In genomic region chr1:23177438-23178380, GRCh38 we compare ENCODE assay signal across 8 cellular contexts. TPM values are rescaled to one million over a fixed set of nuclear protein-coding genes. Genes with fewer than 3 reads are reported as not detected.
A peak's percentile ranks its signal among the peaks of the same experiment; 100 is the strongest.
DNase-seq lines count a peak whose midpoint lies in the region; ATAC-seq and TF ChIP-seq lines count a peak whose summit lies in the region.

No MANE protein-coding gene starts in this region.

- H3K9me3 ChIP-seq in neural cell (ENCODE audit: low read length) (no peaks in the 10 kb centered on the region), tibial nerve (no peaks in the 10 kb centered on the region)

- H3K9ac ChIP-seq in neural cell (ENCODE audit: low read length), result peak overlapping the region; percentile 72

- 0 to 1% methylated on average over 18 to 56 of the region's 62 CpGs for WGBS in tibial nerve, 2 donors

- H3K9me2 ChIP-seq in neural cell (ENCODE audit: insufficient read depth, low read length), result no peaks in the 10 kb centered on the region

- H3K27ac ChIP-seq in ACC112 (ENCODE audit: low read depth, low read length) (peak overlapping the region; percentile 68), foreskin keratinocyte (peak overlapping the region; percentile 51), neural cell (ENCODE audit: low read length) (peak overlapping the region; percentile 35), tibial nerve (peak overlapping the region; percentile 62 to 93 (median 80))

- TF ChIP-seq RAD21 in neural cell (conservative IDR thresholded peaks at IDR 0.05), result peak; percentile 20

- H3K4me3 ChIP-seq in ACC112 (ENCODE audit: low read depth, low read length) (peak overlapping the region; percentile 83), neural cell (ENCODE audit: low read length) (peak overlapping the region; percentile 66), tibial nerve (peak overlapping the region; percentile 43 to 76 (median 60))

- TF ChIP-seq EP300 in neural cell (conservative IDR thresholded peaks at IDR 0.05; ENCODE audit: poor library complexity, severe bottlenecking), result peak; percentile 46
- TF ChIP-seq EP300 in tibial nerve (IDR thresholded peaks at IDR 0.05), result peak in 1 of 2 donors; percentile 30

- no peak for TF ChIP-seq POLR2A in tibial nerve (IDR thresholded peaks at IDR 0.05)

- TF ChIP-seq CTCF in foreskin keratinocyte (conservative IDR thresholded peaks at IDR 0.05) (peak; percentile 40), neural cell (IDR thresholded peaks at IDR 0.05; ENCODE audit: poor library complexity, severe bottlenecking) (peak; percentile 46), tibial nerve (IDR thresholded peaks at IDR 0.05) (peak in 2 of 5 experiments; percentile 58 to 72)

- H3K36me3 ChIP-seq in ACC112 (ENCODE audit: insufficient read depth, low read length) (no peaks in the 10 kb centered on the region), neural cell (ENCODE audit: insufficient read depth, low read length) (no peaks in the 10 kb centered on the region), tibial nerve (no peaks in the 10 kb centered on the region)

- H3K79me2 ChIP-seq in ACC112 (ENCODE audit: control insufficient read depth, insufficient read depth, low read length, unreplicated experiment) (no peaks in the 10 kb centered on the region), neural cell (replicated peaks; ENCODE audit: insufficient read depth, low read length) (no peaks in the 10 kb centered on the region)

- H2AFZ ChIP-seq in ACC112 (ENCODE audit: low read length, unreplicated experiment), result peak overlapping the region; percentile 91
- H2AFZ ChIP-seq in neural cell (ENCODE audit: low read depth, low read length), result peak overlapping the region; percentile 53

- H3K27me3 ChIP-seq in ACC112 (ENCODE audit: insufficient read depth, low read length) (no peaks in the 10 kb centered on the region), foreskin keratinocyte (no peaks in the 10 kb centered on the region), neural cell (ENCODE audit: insufficient read depth, low read depth, low read length) (no peaks in the 10 kb centered on the region), tibial nerve (no peaks in the 10 kb centered on the region)

- H3K4me2 ChIP-seq in neural cell (ENCODE audit: low read length), result peak overlapping the region; percentile 32

- H3K4me1 ChIP-seq in ACC112 (ENCODE audit: control insufficient read depth, insufficient read depth, low read length, unreplicated experiment) (peaks cover 23% of the 10 kb centered on the region), foreskin keratinocyte (peaks cover 6% of the 10 kb centered on the region), tibial nerve (peaks cover 0 to 20% (median 7%) of the 10 kb centered on the region in 4 donors)

- no peaks in the 10 kb centered on the region for H3F3A ChIP-seq in neural cell (ENCODE audit: insufficient read depth, low read length, poor library complexity, severe bottlenecking)

- DNase-seq in RPMI7951 (ENCODE audit: low read depth), result peak; percentile 87
- DNase-seq in activated naive CD4-positive, alpha-beta T cell (lab: John Stamatoyannopoulos, UW), result peak in 3 of 4 experiments; percentile 6 to 33 (median 12)
- DNase-seq in foreskin keratinocyte, result no peak
- DNase-seq in tibial nerve (ENCODE audit: low spot score in 2 of 2), result peak in 1 of 2 donors; percentile 27

- H4K20me1 ChIP-seq in neural cell (ENCODE audit: insufficient read depth), result no peaks in the 10 kb centered on the region

- ATAC-seq in GM18502 (IDR thresholded peaks at IDR 0.05; ENCODE audit: poor library complexity, unreplicated experiment), result peak; percentile 65
- peak; percentile 53 for ATAC-seq in HG03439 (IDR thresholded peaks at IDR 0.05; ENCODE audit: unreplicated experiment)
- ATAC-seq in foreskin keratinocyte, result peak; percentile 76

TF ChIP-seq in neural cell, 6 proteins besides CTCF, POLR2A, EP300 and RAD21:
- TF ChIP-seq POLR2AphosphoS5 (IDR thresholded peaks at IDR 0.05), result peak; percentile 30
- peak; percentile 39 for TF ChIP-seq SMC3 (conservative IDR thresholded peaks at IDR 0.05; ENCODE audit: poor library complexity)
- TF ChIP-seq, protein P1, sequence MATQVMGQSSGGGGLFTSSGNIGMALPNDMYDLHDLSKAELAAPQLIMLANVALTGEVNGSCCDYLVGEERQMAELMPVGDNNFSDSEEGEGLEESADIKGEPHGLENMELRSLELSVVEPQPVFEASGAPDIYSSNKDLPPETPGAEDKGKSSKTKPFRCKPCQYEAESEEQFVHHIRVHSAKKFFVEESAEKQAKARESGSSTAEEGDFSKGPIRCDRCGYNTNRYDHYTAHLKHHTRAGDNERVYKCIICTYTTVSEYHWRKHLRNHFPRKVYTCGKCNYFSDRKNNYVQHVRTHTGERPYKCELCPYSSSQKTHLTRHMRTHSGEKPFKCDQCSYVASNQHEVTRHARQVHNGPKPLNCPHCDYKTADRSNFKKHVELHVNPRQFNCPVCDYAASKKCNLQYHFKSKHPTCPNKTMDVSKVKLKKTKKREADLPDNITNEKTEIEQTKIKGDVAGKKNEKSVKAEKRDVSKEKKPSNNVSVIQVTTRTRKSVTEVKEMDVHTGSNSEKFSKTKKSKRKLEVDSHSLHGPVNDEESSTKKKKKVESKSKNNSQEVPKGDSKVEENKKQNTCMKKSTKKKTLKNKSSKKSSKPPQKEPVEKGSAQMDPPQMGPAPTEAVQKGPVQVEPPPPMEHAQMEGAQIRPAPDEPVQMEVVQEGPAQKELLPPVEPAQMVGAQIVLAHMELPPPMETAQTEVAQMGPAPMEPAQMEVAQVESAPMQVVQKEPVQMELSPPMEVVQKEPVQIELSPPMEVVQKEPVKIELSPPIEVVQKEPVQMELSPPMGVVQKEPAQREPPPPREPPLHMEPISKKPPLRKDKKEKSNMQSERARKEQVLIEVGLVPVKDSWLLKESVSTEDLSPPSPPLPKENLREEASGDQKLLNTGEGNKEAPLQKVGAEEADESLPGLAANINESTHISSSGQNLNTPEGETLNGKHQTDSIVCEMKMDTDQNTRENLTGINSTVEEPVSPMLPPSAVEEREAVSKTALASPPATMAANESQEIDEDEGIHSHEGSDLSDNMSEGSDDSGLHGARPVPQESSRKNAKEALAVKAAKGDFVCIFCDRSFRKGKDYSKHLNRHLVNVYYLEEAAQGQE (IDR thresholded peaks at IDR 0.05; ENCODE audit: borderline replicate concordance), result no peak
- no peak for TF ChIP-seq EZH2 (IDR thresholded peaks at IDR 0.05; ENCODE audit: borderline replicate concordance, insufficient read depth, low read length, poor library complexity, severe bottlenecking)
- peak; percentile 53 for TF ChIP-seq MXI1 (conservative IDR thresholded peaks at IDR 0.05; ENCODE audit: poor library complexity, severe bottlenecking)
- peak; percentile 44 for TF ChIP-seq TAF1 (IDR thresholded peaks at IDR 0.05; ENCODE audit: low read depth)

RNA-seq across cellular contexts. Expression of gene LUZP1, which starts 9.1 kb away (rescaled TPM):
- 17.8 and 18.4 TPM in 2 replicates for total RNA-seq in RPMI7951 (2014; rRNA removed; shearing (Covaris generic))
- total RNA-seq in foreskin keratinocyte, result 57.9 and 60.7 TPM in 2 replicates
- 11.4 and 12.8 TPM in 2 replicates for polyA plus RNA-seq in foreskin keratinocyte
- polyA plus RNA-seq in neural cell, result 2.3 and 3.4 TPM in 2 replicates
- polyA minus RNA-seq in neural cell, result 14.9 and 19.1 TPM in 2 replicates
- 10 to 100 TPM; 16.7 to 17.7 (median 17.2) TPM for total RNA-seq in tibial nerve

RNA-seq across cellular contexts. Expression of gene HTR1D, which starts 39.6 kb away (rescaled TPM):
- 0.12 TPM in 1 of 2 replicates, not detected in the other for total RNA-seq in RPMI7951 (2014; rRNA removed; shearing (Covaris generic))
- total RNA-seq in foreskin keratinocyte (0.14 and 0.24 TPM in 2 replicates), tibial nerve (1 to 10 TPM in 1 of 4 donors, under 1 TPM in 2, not detected in 1; 0.30 to 2.4 (median 0.63) TPM)
- polyA plus RNA-seq in foreskin keratinocyte (0.09 and 0.11 TPM in 2 replicates), neural cell (not detected in 2 replicates)
- not detected in 2 replicates for polyA minus RNA-seq in neural cell

Comparison
In these comparisons a context has a peak if more than half of its experiments do, and no peak if none do; other contexts are left out.
1. DNase-seq: peak in RPMI7951 (single experiment) and activated naive CD4-positive, alpha-beta T cell (3 of 4); none in foreskin keratinocyte (0 of 2).
2. Peak in every context shown above with its lines, with median percentiles within 50 percentile points of each other: H3K27ac ChIP-seq, H3K4me3 ChIP-seq and ATAC-seq.